Comparison of ENCODE assay signal across 1 cellular context in the genomic region with DNA sequence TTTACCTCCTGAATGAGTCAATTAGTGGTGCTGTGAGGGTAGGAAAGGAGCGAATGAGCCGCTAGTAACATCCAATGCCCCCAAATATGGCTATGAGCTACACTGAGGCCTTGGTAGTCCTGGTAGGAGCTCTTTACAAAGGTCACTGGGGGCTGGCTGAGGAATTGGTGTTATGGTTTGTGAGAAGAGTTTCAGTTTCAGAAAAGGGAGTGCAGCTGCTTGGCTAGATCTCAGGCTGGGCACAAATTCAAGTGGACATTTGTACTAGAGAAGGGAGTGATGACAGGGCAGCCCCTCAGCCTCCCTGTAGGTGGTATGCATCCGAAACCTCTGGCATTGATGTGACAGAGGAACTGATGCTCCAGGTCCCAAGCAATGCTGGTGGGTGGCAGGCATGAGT.
TF ChIP-seq lines count a peak whose summit lies in the region.

No MANE protein-coding gene starts in this region.

TF ChIP-seq in H1, 55 proteins besides CTCF, POLR2A, EP300 and RAD21:
- TF ChIP-seq CREB1 (IDR thresholded peaks at IDR 0.05): no peak
- no peak for TF ChIP-seq CHD2 (IDR thresholded peaks at IDR 0.05; ENCODE audit: low read length)
- TF ChIP-seq HDAC6 (IDR thresholded peaks at IDR 0.05; ENCODE audit: low read depth, low read length): no peak
- no peak for TF ChIP-seq MAFK (IDR thresholded peaks at IDR 0.05; ENCODE audit: low read depth, low read length)
- no peak for TF ChIP-seq ZNF274 (IDR thresholded peaks at IDR 0.05; ENCODE audit: borderline replicate concordance, extremely low read depth, low read length)
- no peak for TF ChIP-seq YY1 (IDR thresholded peaks at IDR 0.05; ENCODE audit: low read depth, low read length)
- no peak for TF ChIP-seq CHD1 (IDR thresholded peaks at IDR 0.05; ENCODE audit: low read depth, low read length)
- TF ChIP-seq SIX5 (IDR thresholded peaks at IDR 0.05; ENCODE audit: low read depth, low read length): no peak
- TF ChIP-seq BRCA1 (IDR thresholded peaks at IDR 0.05; ENCODE audit: low read depth, low read length): no peak
